ENCODE assay signal across 13 cellular contexts in genomic region chr6:111662794-111663231, GRCh38. TPM values are rescaled to one million over a fixed set of nuclear protein-coding genes. Genes with fewer than 3 reads are reported as not detected.
DNase-seq lines count a peak whose midpoint lies in the region; TF ChIP-seq lines count a peak whose summit lies in the region.
"Had no signal": no experiment of that assay in that cellular context is flagged by ENCODE, and none has a peak within 500 bp of the region (broad histone marks: within the 10 kb centered on the region; RNA-seq: fewer than 3 reads in every experiment).

No MANE protein-coding gene starts in this region.

- H3K4me2 ChIP-seq in parathyroid adenoma (ENCODE audit: low read length) = no peak overlapping the region

- H3K9ac ChIP-seq in parathyroid adenoma = no peak overlapping the region

- peak overlapping the region; percentile 63; the same call in 1 of the 2 replicates for H3K27ac ChIP-seq in SJCRH30
- H3K27ac ChIP-seq in parathyroid adenoma = peak overlapping the region; percentile 83

- peak overlapping the region; percentile 57 for H2AFZ ChIP-seq in parathyroid adenoma

- H3K36me3 ChIP-seq in SJCRH30 (no peaks in the 10 kb centered on the region), parathyroid adenoma (ENCODE audit: control insufficient read depth, insufficient read depth, low read length) (no peaks in the 10 kb centered on the region)
- H3K36me3 ChIP-seq: HAP-1 had no signal

- H3K9me3 ChIP-seq in SJCRH30 (replicated peaks) = no peaks in the 10 kb centered on the region
- H3K9me3 ChIP-seq in parathyroid adenoma (ENCODE audit: control insufficient read depth, low read length) = no peaks in the 10 kb centered on the region
- H3K9me3 ChIP-seq: HAP-1 had no signal

- no peak overlapping the region for H3K4me3 ChIP-seq in SJCRH30
- no peak overlapping the region for H3K4me3 ChIP-seq in fibroblast of villous mesenchyme (ENCODE audit: low read depth, low read length)
- no peak overlapping the region for H3K4me3 ChIP-seq in parathyroid adenoma (ENCODE audit: low read depth, low read length)
- H3K4me3 ChIP-seq: HAP-1 had no signal

- peak; percentile 41 for DNase-seq in EH (ENCODE audit: low read depth)
- DNase-seq in SJCRH30 = no peak
- peak; percentile 82 for DNase-seq in fibroblast of villous mesenchyme (ENCODE audit: low read depth)
- DNase-seq in activated effector memory CD4-positive, alpha-beta T cell treated with Interleukin-2 at 50 U/mL for 16 hours = no peak
- DNase-seq in middle frontal gyrus (ENCODE audit: extremely low spot score, low spot score) = no peak
- DNase-seq in SK-N-DZ (ENCODE audit: low spot score) = no peak
- no peak for DNase-seq in A172 (ENCODE audit: low spot score)
- DNase-seq: activated CD4-positive, alpha-beta T cell treated with anti-CD3 and anti-CD28 coated beads for 4 hours; EL; NCI-H1092; stimulated activated CD4-positive, alpha-beta T cell treated with anti-CD3 and anti-CD28 coated beads, Interleukin-15, amount 100 ng/mL, for 24 hours had no signal

- H3K27me3 ChIP-seq in SJCRH30 (no peaks in the 10 kb centered on the region), parathyroid adenoma (ENCODE audit: control insufficient read depth, insufficient read depth, low read length) (no peaks in the 10 kb centered on the region)

- H3K79me2 ChIP-seq in parathyroid adenoma = no peaks in the 10 kb centered on the region

- TF ChIP-seq CTCF in fibroblast of villous mesenchyme (IDR thresholded peaks at IDR 0.05; ENCODE audit: insufficient read depth, low read depth, low read length) (no peak), parathyroid adenoma (IDR thresholded peaks at IDR 0.05) (no peak)

- H3K4me1 ChIP-seq in SJCRH30 (peaks cover 15% of the 10 kb centered on the region), parathyroid adenoma (peaks cover 32% of the 10 kb centered on the region)
- H3K4me1 ChIP-seq: HAP-1 had no signal

RNA-seq across cellular contexts. Expression of gene TRAF3IP2, which starts 57.1 kb away (rescaled TPM):
- total RNA-seq in SJCRH30 (2014; rRNA removed; shearing (Covaris generic)) = 41.2 and 43.6 TPM in 2 replicates
- 20.6 and 21.2 TPM in 2 replicates for total RNA-seq in fibroblast of villous mesenchyme
- polyA plus RNA-seq in SK-N-DZ (2014; cell fraction: cytosol; rRNA removed) = 0.42 and 0.70 TPM in 2 replicates
- polyA plus RNA-seq in SK-N-DZ (2014; cell fraction: nucleus; rRNA removed) = 1.4 TPM in 1 of 2 replicates, not detected in the other
- total RNA-seq in A172 (2014; rRNA removed; shearing (Covaris generic)) = 10.4 and 12.2 TPM in 2 replicates

Comparison
In these comparisons a context has a peak if more than half of its experiments do, and no peak if none do; other contexts are left out.
1. DNase-seq: peak in EH (single experiment) and fibroblast of villous mesenchyme (single experiment); none in SJCRH30 (0 of 2), activated effector memory CD4-positive, alpha-beta T cell treated with Interleukin-2 at 50 U/mL for 16 hours (single experiment), middle frontal gyrus (single experiment), SK-N-DZ (single experiment) and A172 (single experiment).